Comparison of ENCODE assay signal across 16 cellular contexts in genomic region chr6:104955927-104956662, GRCh38. TPM values are rescaled to one million over a fixed set of nuclear protein-coding genes. Genes with fewer than 3 reads are reported as not detected.
DNase-seq lines count a peak whose midpoint lies in the region; ATAC-seq and TF ChIP-seq lines count a peak whose summit lies in the region.
"Had no signal": no experiment of that assay in that cellular context is flagged by ENCODE, and none has a peak within 500 bp of the region (broad histone marks: within the 10 kb centered on the region; RNA-seq: fewer than 3 reads in every experiment).

No MANE protein-coding gene starts in this region.

- no peak for TF ChIP-seq EP300 in SK-N-SH (IDR thresholded peaks at IDR 0.05; ENCODE audit: borderline replicate concordance in 1 of 2, low read depth in 1 of 2, low read length in 1 of 2)

- no peak overlapping the region for H3K4me3 Mint-ChIP-seq in activated naive CD8-positive, alpha-beta T cell treated with anti-CD3 and anti-CD28 coated beads for 36 hours
- H3K4me3 Mint-ChIP-seq in activated naive CD8-positive, alpha-beta T cell treated with anti-CD3 and anti-CD28 coated beads, Interleukin-2, amount 50 U/mL, for 24 hours: no peak overlapping the region
- H3K4me3 Mint-ChIP-seq: activated T-helper 1 cell treated with anti-CD3 and anti-CD28 coated beads, Interleukin-12 subunit alpha, Interleukin-12 subunit beta, Interleukin-2, Interleukin-4 antibody, amounts not matched to agents 30 ng/mL and 10 ng/mL and 1 ng/mL, durations not matched to agents 14 hours and 24 hours and 36 hours had no signal

- no peak for ATAC-seq in GM18519 (IDR thresholded peaks at IDR 0.05; ENCODE audit: low FRiP score, unreplicated experiment)
- ATAC-seq in activated naive CD8-positive, alpha-beta T cell treated with anti-CD3 and anti-CD28 coated beads, Interleukin-2, amount 50 U/mL, for 24 hours: no peak
- ATAC-seq: naive thymus-derived CD4-positive, alpha-beta T cell; PC-3 had no signal

- peaks cover 20% of the 10 kb centered on the region for H3K4me1 Mint-ChIP-seq in activated naive CD8-positive, alpha-beta T cell treated with anti-CD3 and anti-CD28 coated beads for 36 hours
- H3K4me1 Mint-ChIP-seq in activated naive CD8-positive, alpha-beta T cell treated with anti-CD3 and anti-CD28 coated beads, Interleukin-2, amount 50 U/mL, for 24 hours: peaks cover 14% of the 10 kb centered on the region

- peaks cover 83% of the 10 kb centered on the region for H3K27me3 Mint-ChIP-seq in activated naive CD8-positive, alpha-beta T cell treated with anti-CD3 and anti-CD28 coated beads for 36 hours
- peaks cover 79% of the 10 kb centered on the region for H3K27me3 Mint-ChIP-seq in activated naive CD8-positive, alpha-beta T cell treated with anti-CD3 and anti-CD28 coated beads, Interleukin-2, amount 50 U/mL, for 24 hours

- CTCF ChIA-PET in SK-N-SH (lab: Yijun Ruan, JAX): interaction anchor here (1.1 to 4.3 kb wide), 3 partner anchors 12 to 122 kb away, joined by 3 to 18 read pairs (median 6); no protein-coding TSS in a partner anchor

- TF ChIP-seq CTCF in BE2C (IDR thresholded peaks at IDR 0.05; ENCODE audit: low read depth, low read length): peak; percentile 26
- TF ChIP-seq CTCF in SK-N-SH (IDR thresholded peaks at IDR 0.05): no peak

- H3F3A ChIP-seq in SK-N-SH (replicated peaks; ENCODE audit: insufficient read depth): peaks cover 12% of the 10 kb centered on the region

- no peaks in the 10 kb centered on the region for H3K27me3 ChIP-seq in BE2C
- peaks cover 11% of the 10 kb centered on the region; the same call in 1 of the 2 replicates for H3K27me3 ChIP-seq in SK-N-SH (ENCODE audit: insufficient read depth)
- no peaks in the 10 kb centered on the region for H3K27me3 ChIP-seq in iPS-18a (ENCODE audit: control insufficient read depth, insufficient read depth, low read length)

- H3K4me3 ChIP-seq in BE2C (ENCODE audit: low read depth, low read length): peak overlapping the region; percentile 96
- peak overlapping the region; percentile 12 to 55; a peak in 2 of 4 replicates for H3K4me3 ChIP-seq in SK-N-SH (ENCODE audit: low read depth in 2 of 2, low read length in 1 of 2)
- H3K4me3 ChIP-seq in iPS-18a (ENCODE audit: low read length): peak overlapping the region; percentile 96
- H3K4me3 ChIP-seq: breast epithelium had no signal

- H2AFZ ChIP-seq in SK-N-SH (ENCODE audit: low read depth): peak overlapping the region; percentile 75

- no peaks in the 10 kb centered on the region for H3K79me2 ChIP-seq in SK-N-SH (ENCODE audit: insufficient read depth)

- peaks cover 2% of the 10 kb centered on the region; the same call in 1 of the 2 replicates for H3K4me1 ChIP-seq in BE2C
- H3K4me1 ChIP-seq in SK-N-SH (ENCODE audit: control insufficient read depth in 1 of 2, insufficient read depth in 2 of 2, low read depth in 1 of 2, low read length in 1 of 2): no peaks in the 10 kb centered on the region; a peak in 1 of 4 replicates
- peaks cover 36% of the 10 kb centered on the region for H3K4me1 ChIP-seq in iPS-18a (ENCODE audit: control insufficient read depth, low read depth, low read length)

- 0 out of 2 replicates have a peak overlapping the region, but pooled peaks have one; percentile 73 for H3K4me2 ChIP-seq in SK-N-SH

- H3K9me3 Mint-ChIP-seq in activated naive CD8-positive, alpha-beta T cell treated with anti-CD3 and anti-CD28 coated beads for 36 hours: peaks cover 12% of the 10 kb centered on the region
- peaks cover 17% of the 10 kb centered on the region for H3K9me3 Mint-ChIP-seq in activated naive CD8-positive, alpha-beta T cell treated with anti-CD3 and anti-CD28 coated beads, Interleukin-2, amount 50 U/mL, for 24 hours
- H3K9me3 Mint-ChIP-seq: activated T-helper 1 cell treated with anti-CD3 and anti-CD28 coated beads, Interleukin-12 subunit alpha, Interleukin-12 subunit beta, Interleukin-2, Interleukin-4 antibody, amounts not matched to agents 30 ng/mL and 10 ng/mL and 1 ng/mL, durations not matched to agents 14 hours and 24 hours and 36 hours had no signal

- WGBS in SK-N-SH (ENCODE audit: low lambda C conversion rate): 33% methylated on average over 14 of the region's 14 CpGs

- no peaks in the 10 kb centered on the region for H3K9me2 ChIP-seq in SK-N-SH

- peak; percentile 24; the same call in 1 of the 2 replicates for TF ChIP-seq RAD21 in SK-N-SH (IDR thresholded peaks at IDR 0.05; ENCODE audit: low read length)

- H3K27ac ChIP-seq in KOPT-K1 (ENCODE audit: low read depth, low read length, poor library complexity, severe bottlenecking): peak overlapping the region; percentile 98
- H3K27ac ChIP-seq in SK-N-SH (ENCODE audit: low read depth in 2 of 2, low read length in 1 of 2): peak overlapping the region; percentile 36 to 91; a peak in 3 of 4 replicates
- peak overlapping the region; percentile 98 for H3K27ac ChIP-seq in iPS-18a (ENCODE audit: low read length)
- H3K27ac ChIP-seq: breast epithelium had no signal

- H3K36me3 Mint-ChIP-seq in activated naive CD8-positive, alpha-beta T cell treated with anti-CD3 and anti-CD28 coated beads for 36 hours: peaks cover 6% of the 10 kb centered on the region
- H3K36me3 Mint-ChIP-seq in activated naive CD8-positive, alpha-beta T cell treated with anti-CD3 and anti-CD28 coated beads, Interleukin-2, amount 50 U/mL, for 24 hours (ENCODE audit: low read depth): peaks cover 3% of the 10 kb centered on the region

- H3K9ac ChIP-seq in SK-N-SH (peak overlapping the region; percentile 40; the same call in 1 of the 2 replicates), iPS-18a (ENCODE audit: low read length) (peak overlapping the region; percentile 99)

- no peaks in the 10 kb centered on the region for H4K20me1 ChIP-seq in SK-N-SH (ENCODE audit: insufficient read depth)

- POLR2A ChIA-PET in SK-N-SH (lab: Yijun Ruan, JAX): interaction anchor here (0.5 to 1.7 kb wide), 2 partner anchors 13 to 1387 kb away, joined by 3 to 4 read pairs; no protein-coding TSS in a partner anchor

- H3K9me3 ChIP-seq in BE2C: no peaks in the 10 kb centered on the region
- H3K9me3 ChIP-seq in KOPT-K1 (ENCODE audit: insufficient read depth, low read length, poor library complexity, severe bottlenecking): peaks cover 9% of the 10 kb centered on the region
- no peaks in the 10 kb centered on the region for H3K9me3 ChIP-seq in SK-N-SH
- no peaks in the 10 kb centered on the region for H3K9me3 ChIP-seq in iPS-18a (ENCODE audit: control insufficient read depth, low read depth, low read length)
- H3K9me3 ChIP-seq: breast epithelium had no signal

- H3K36me3 ChIP-seq in BE2C: peaks cover 14% of the 10 kb centered on the region
- no peaks in the 10 kb centered on the region for H3K36me3 ChIP-seq in KOPT-K1 (ENCODE audit: insufficient read depth, low read length)
- H3K36me3 ChIP-seq in SK-N-SH (replicated peaks in 1 of 2; ENCODE audit: control insufficient read depth in 1 of 2, insufficient read depth in 2 of 2, low read length in 1 of 2): no peaks in the 10 kb centered on the region
- H3K36me3 ChIP-seq in iPS-18a (ENCODE audit: control insufficient read depth, low read depth, low read length): no peaks in the 10 kb centered on the region
- H3K36me3 ChIP-seq: breast epithelium had no signal

- no peak overlapping the region for H3K27ac Mint-ChIP-seq in activated naive CD8-positive, alpha-beta T cell treated with anti-CD3 and anti-CD28 coated beads for 36 hours
- no peak overlapping the region for H3K27ac Mint-ChIP-seq in activated naive CD8-positive, alpha-beta T cell treated with anti-CD3 and anti-CD28 coated beads, Interleukin-2, amount 50 U/mL, for 24 hours
- H3K27ac Mint-ChIP-seq: naive thymus-derived CD4-positive, alpha-beta T cell had no signal

- DNase-seq in BE2C (peak; percentile 81), SK-N-SH (peak; percentile 62)
- DNase-seq in activated naive CD8-positive, alpha-beta T cell treated with anti-CD3 and anti-CD28 coated beads for 36 hours: no peak
- DNase-seq in stimulated activated CD4-positive, alpha-beta T cell treated with anti-CD3 and anti-CD28 coated beads, Interleukin-2, amount 100 ng/mL, for 48 hours: no peak
- no peak for DNase-seq in activated naive CD8-positive, alpha-beta T cell treated with anti-CD3 and anti-CD28 coated beads, Interleukin-2, amount 50 U/mL, for 24 hours
- DNase-seq: activated CD4-positive, CD25-positive, alpha-beta regulatory T cell; naive thymus-derived CD4-positive, alpha-beta T cell; PC-3; stimulated activated CD4-positive, alpha-beta T cell treated with anti-CD3 and anti-CD28 coated beads, Interleukin-12 subunit alpha, Interleukin-12 subunit beta, amount 100 ng/mL, for 4 hours had no signal

TF ChIP-seq in SK-N-SH, 30 proteins besides CTCF, POLR2A, EP300 and RAD21 (continues in another document):
- TF ChIP-seq MXI1 (IDR thresholded peaks at IDR 0.05; ENCODE audit: low read depth, low read length) (peak; percentile 18; the same call in 1 of the 2 replicates), MAX (IDR thresholded peaks at IDR 0.05; ENCODE audit: low read depth) (no peak)
- TF ChIP-seq, protein P1, sequence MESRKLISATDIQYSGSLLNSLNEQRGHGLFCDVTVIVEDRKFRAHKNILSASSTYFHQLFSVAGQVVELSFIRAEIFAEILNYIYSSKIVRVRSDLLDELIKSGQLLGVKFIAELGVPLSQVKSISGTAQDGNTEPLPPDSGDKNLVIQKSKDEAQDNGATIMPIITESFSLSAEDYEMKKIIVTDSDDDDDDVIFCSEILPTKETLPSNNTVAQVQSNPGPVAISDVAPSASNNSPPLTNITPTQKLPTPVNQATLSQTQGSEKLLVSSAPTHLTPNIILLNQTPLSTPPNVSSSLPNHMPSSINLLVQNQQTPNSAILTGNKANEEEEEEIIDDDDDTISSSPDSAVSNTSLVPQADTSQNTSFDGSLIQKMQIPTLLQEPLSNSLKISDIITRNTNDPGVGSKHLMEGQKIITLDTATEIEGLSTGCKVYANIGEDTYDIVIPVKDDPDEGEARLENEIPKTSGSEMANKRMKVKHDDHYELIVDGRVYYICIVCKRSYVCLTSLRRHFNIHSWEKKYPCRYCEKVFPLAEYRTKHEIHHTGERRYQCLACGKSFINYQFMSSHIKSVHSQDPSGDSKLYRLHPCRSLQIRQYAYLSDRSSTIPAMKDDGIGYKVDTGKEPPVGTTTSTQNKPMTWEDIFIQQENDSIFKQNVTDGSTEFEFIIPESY (IDR thresholded peaks at IDR 0.05; ENCODE audit: borderline replicate concordance, low read depth): no peak

RNA-seq across cellular contexts. Expression of gene LIN28B, which starts 0.8 kb away (rescaled TPM):
- polyA plus RNA-seq in BE2C (2012; ENCODE audit: insufficient read depth, insufficient read length, low read depth): 9.6 TPM
- 0.67 and 0.91 TPM in 2 replicates for polyA plus RNA-seq in SK-N-SH (2012; rRNA removed)
- 1.0 and 1.1 TPM in 2 replicates for polyA plus RNA-seq in SK-N-SH (2012; cell fraction: cytosol; rRNA removed)
- polyA plus RNA-seq in SK-N-SH (2012; cell fraction: nucleus; rRNA removed): 0.53 and 1.1 TPM in 2 replicates
- total RNA-seq in activated naive CD8-positive, alpha-beta T cell treated with anti-CD3 and anti-CD28 coated beads for 36 hours: under 1 TPM in 1 of 2 experiments, not detected in 1; 0.18 TPM
- total RNA-seq: activated T-helper 1 cell treated with anti-CD3 and anti-CD28 coated beads, Interleukin-12 subunit alpha, Interleukin-12 subunit beta, Interleukin-2, Interleukin-4 antibody, amounts not matched to agents 30 ng/mL and 10 ng/mL and 1 ng/mL, durations not matched to agents 14 hours and 24 hours and 36 hours; breast epithelium; epithelial cell of proximal tubule; naive thymus-derived CD4-positive, alpha-beta T cell; ureter had no signal
- polyA plus RNA-seq: naive thymus-derived CD4-positive, alpha-beta T cell had no signal

Comparison
In these comparisons a context has a peak if more than half of its experiments do, and no peak if none do; other contexts are left out.
1. DNase-seq: peak in BE2C (single experiment) and SK-N-SH (single experiment); none in activated naive CD8-positive, alpha-beta T cell treated with anti-CD3 and anti-CD28 coated beads for 36 hours (single experiment), stimulated activated CD4-positive, alpha-beta T cell treated with anti-CD3 and anti-CD28 coated beads, Interleukin-2, amount 100 ng/mL, for 48 hours (0 of 2) and activated naive CD8-positive, alpha-beta T cell treated with anti-CD3 and anti-CD28 coated beads, Interleukin-2, amount 50 U/mL, for 24 hours (single experiment).
2. H3K4me3 ChIP-seq: peak in every context shown above with its lines; median percentile 96 in BE2C; 96 in iPS-18a; 34 in SK-N-SH.
3. Peak in every context shown above with its lines, with median percentiles within 50 percentile points of each other: H3K27ac ChIP-seq.